Comparison of ENCODE assay signal across 11 cellular contexts in the genomic region with DNA sequence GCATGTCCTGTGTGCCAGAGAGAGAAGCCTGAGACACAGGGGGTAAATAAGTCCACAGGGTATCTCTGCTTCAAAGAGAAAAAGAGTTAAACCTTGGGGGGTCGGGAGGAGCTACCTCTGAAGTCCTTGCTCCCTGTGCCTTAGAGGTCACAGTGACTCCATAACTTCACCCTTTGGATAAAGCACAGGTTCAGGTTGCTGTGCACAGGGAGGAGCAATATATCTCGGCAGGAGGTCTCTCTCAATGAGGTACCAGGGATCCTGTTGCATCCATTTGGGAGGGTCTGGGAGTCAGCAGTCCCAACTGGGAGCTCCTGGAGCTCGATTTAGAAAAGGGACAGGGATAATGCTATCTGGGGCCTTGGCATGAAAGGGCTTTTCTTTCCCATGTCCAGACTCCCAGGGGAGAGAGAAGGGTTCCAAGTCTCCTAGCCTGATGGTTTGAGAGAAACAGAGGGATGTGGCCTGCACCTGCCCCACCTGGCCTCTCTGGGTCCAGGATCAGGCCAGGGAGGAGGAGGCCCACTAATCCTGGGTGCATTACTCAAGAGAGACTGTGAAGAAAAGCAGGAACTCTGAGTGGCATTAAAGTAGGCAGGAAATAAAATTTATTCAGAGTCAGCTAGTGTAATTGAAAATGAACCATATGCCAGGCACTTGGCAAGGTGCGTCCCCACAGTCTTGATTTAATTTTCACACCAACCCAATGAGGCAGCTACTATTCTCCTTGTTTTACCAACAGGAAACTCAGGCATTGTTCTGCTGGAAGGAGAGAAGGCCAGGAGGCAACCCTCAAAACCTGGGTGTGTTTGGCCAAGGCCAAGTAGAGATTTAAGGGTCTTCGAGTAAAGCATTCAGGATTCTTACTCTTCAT. TPM values are rescaled to one million over a fixed set of nuclear protein-coding genes. Genes with fewer than 3 reads are reported as not detected.
DNase-seq lines count a peak whose midpoint lies in the region; ATAC-seq and TF ChIP-seq lines count a peak whose summit lies in the region.
"Had no signal": no experiment of that assay in that cellular context is flagged by ENCODE, and none has a peak within 500 bp of the region (broad histone marks: within the 10 kb centered on the region; RNA-seq: fewer than 3 reads in every experiment).

No MANE protein-coding gene starts in this region.

- no peak overlapping the region for H2BK15ac ChIP-seq in mesenchymal stem cell (ENCODE audit: low read depth, poor library complexity, severe bottlenecking)

- DNase-seq in NCI-H2107 treated with DMSO at 0.1 percent for 48 hours (lab: John Stamatoyannopoulos, UW; ENCODE audit: unreplicated experiment) (peak; percentile 71), NCI-H2107 (lab: John Stamatoyannopoulos, UW) (no peak), WERI-Rb-1 (no peak), mesenchymal stem cell (no peak), thyroid gland (no peak), MG63 (no peak)
- DNase-seq: ACHN, MV-4-11 had no signal

- TF ChIP-seq CTCF in WERI-Rb-1 (IDR thresholded peaks at IDR 0.05; ENCODE audit: low read depth, low read length) (no peak), thyroid gland (IDR thresholded peaks at IDR 0.05) (no peak)

- H2AFZ ChIP-seq in mesenchymal stem cell (ENCODE audit: low read depth, low read length) = no peak overlapping the region

- H3K9me3 ChIP-seq in WERI-Rb-1 (ENCODE audit: severe bottlenecking) = no peaks in the 10 kb centered on the region
- H3K9me3 ChIP-seq in mesenchymal stem cell (ENCODE audit: control insufficient read depth, low read length) = no peaks in the 10 kb centered on the region
- no peaks in the 10 kb centered on the region for H3K9me3 ChIP-seq in thyroid gland
- no peaks in the 10 kb centered on the region for H3K9me3 ChIP-seq in MG63

- H3K27ac ChIP-seq in WERI-Rb-1 (peak overlapping the region; percentile 10), mesenchymal stem cell (ENCODE audit: low read length, poor library complexity, severe bottlenecking) (no peak overlapping the region), thyroid gland (peak overlapping the region; percentile 85 to 91 (median 87))

- WGBS in mesenchymal stem cell = 93% methylated on average over 4 of the region's 5 CpGs
- WGBS in thyroid gland, 2 donors = 63 to 72% methylated on average over 4 to 5 of the region's 5 CpGs

- no peak overlapping the region for H2AK5ac ChIP-seq in mesenchymal stem cell (ENCODE audit: low read length, severe bottlenecking)

- H3K36me3 ChIP-seq in WERI-Rb-1 = no peaks in the 10 kb centered on the region; the same call in 1 of the 2 replicates
- H3K36me3 ChIP-seq in mesenchymal stem cell (ENCODE audit: control insufficient read depth in 1 of 2, insufficient read depth in 2 of 2, low read depth in 1 of 2, low read length in 2 of 2) = peaks cover 0 to 10% of the 10 kb centered on the region in 2 experiments
- no peaks in the 10 kb centered on the region for H3K36me3 ChIP-seq in thyroid gland
- H3K36me3 ChIP-seq in MG63 = peaks cover 2% of the 10 kb centered on the region; the same call in 1 of the 2 replicates

- no peaks in the 10 kb centered on the region for H3K27me3 ChIP-seq in WERI-Rb-1 (ENCODE audit: insufficient read depth, low read depth, severe bottlenecking)
- no peaks in the 10 kb centered on the region for H3K27me3 ChIP-seq in mesenchymal stem cell (ENCODE audit: control insufficient read depth in 1 of 2, insufficient read depth in 1 of 2, low read length in 2 of 2)
- no peaks in the 10 kb centered on the region for H3K27me3 ChIP-seq in thyroid gland
- no peaks in the 10 kb centered on the region for H3K27me3 ChIP-seq in MG63

- no peak overlapping the region for H3K14ac ChIP-seq in mesenchymal stem cell (ENCODE audit: low read length in 2 of 2)

- no peak for ATAC-seq in HG03045 (IDR thresholded peaks at IDR 0.05; ENCODE audit: unreplicated experiment)
- no peak for ATAC-seq in HG03175 (IDR thresholded peaks at IDR 0.05; ENCODE audit: unreplicated experiment)
- ATAC-seq: activated naive CD4-positive, alpha-beta T cell treated with anti-CD3 and anti-CD28 coated beads, Interleukin-2, amount 50 U/mL, for 72 hours had no signal

- H2BK12ac ChIP-seq in mesenchymal stem cell (ENCODE audit: low read length in 2 of 2) = no peak overlapping the region

- no peak overlapping the region for H3K23ac ChIP-seq in mesenchymal stem cell (ENCODE audit: low read length in 2 of 2)

- intact Hi-C loops in thyroid gland (cut with DNase I) = no loop called here

- no peak overlapping the region for H3K4ac ChIP-seq in mesenchymal stem cell (ENCODE audit: low read depth in 1 of 2, low read length in 2 of 2)

- H3K79me1 ChIP-seq in mesenchymal stem cell (replicated peaks; ENCODE audit: low read length, poor library complexity, severe bottlenecking) = peaks cover 54% of the 10 kb centered on the region

- H3K4me2 ChIP-seq in mesenchymal stem cell (ENCODE audit: low read length, poor library complexity, severe bottlenecking) = no peak overlapping the region

- peak overlapping the region; percentile 26 for H3K9ac ChIP-seq in mesenchymal stem cell (ENCODE audit: low read length)

- H2BK120ac ChIP-seq in mesenchymal stem cell (ENCODE audit: low read depth, low read length) = no peak overlapping the region

- H4K91ac ChIP-seq in mesenchymal stem cell (ENCODE audit: low read length) = no peak overlapping the region

- H3K18ac ChIP-seq in mesenchymal stem cell (ENCODE audit: low read depth in 1 of 2, low read length in 2 of 2) = no peak overlapping the region

- no peak for TF ChIP-seq POLR2A in thyroid gland (IDR thresholded peaks at IDR 0.05)

- H3K4me1 ChIP-seq in mesenchymal stem cell (ENCODE audit: control insufficient read depth, insufficient read depth, low read depth, low read length) = peaks cover 35% of the 10 kb centered on the region
- peaks cover 69 to 77% of the 10 kb centered on the region in 2 donors for H3K4me1 ChIP-seq in thyroid gland

- H3K4me3 ChIP-seq in WERI-Rb-1 (ENCODE audit: low read depth, low read length) = no peak overlapping the region
- H3K4me3 ChIP-seq in mesenchymal stem cell (ENCODE audit: insufficient read depth in 1 of 2, low read depth in 1 of 2, low read length in 2 of 2) = no peak overlapping the region
- no peak overlapping the region for H3K4me3 ChIP-seq in thyroid gland (replicated peaks in 1 of 3)
- no peak overlapping the region for H3K4me3 ChIP-seq in MG63

- no peak overlapping the region for H4K8ac ChIP-seq in mesenchymal stem cell (ENCODE audit: low read length)

- no peak overlapping the region for H2BK5ac ChIP-seq in mesenchymal stem cell (ENCODE audit: low read depth, low read length, poor library complexity, severe bottlenecking)

RNA-seq across cellular contexts. Expression of gene CUEDC1, which starts 40.7 kb away (rescaled TPM):
- 23.1 TPM for polyA plus RNA-seq in mesenchymal stem cell (2013, experiment 1 of 2)
- 22.1 TPM for polyA plus RNA-seq in mesenchymal stem cell (2013, experiment 2 of 2)
- total RNA-seq in thyroid gland = 10 to 100 TPM; 25.6 to 32.3 (median 29.9) TPM
- total RNA-seq in MG63 (2014; rRNA removed; shearing (Covaris generic); ENCODE audit: low replicate concordance) = 3.0 and 10.2 TPM in 2 replicates
